8 cellular contexts compared by ENCODE assay signal in the genomic region with DNA sequence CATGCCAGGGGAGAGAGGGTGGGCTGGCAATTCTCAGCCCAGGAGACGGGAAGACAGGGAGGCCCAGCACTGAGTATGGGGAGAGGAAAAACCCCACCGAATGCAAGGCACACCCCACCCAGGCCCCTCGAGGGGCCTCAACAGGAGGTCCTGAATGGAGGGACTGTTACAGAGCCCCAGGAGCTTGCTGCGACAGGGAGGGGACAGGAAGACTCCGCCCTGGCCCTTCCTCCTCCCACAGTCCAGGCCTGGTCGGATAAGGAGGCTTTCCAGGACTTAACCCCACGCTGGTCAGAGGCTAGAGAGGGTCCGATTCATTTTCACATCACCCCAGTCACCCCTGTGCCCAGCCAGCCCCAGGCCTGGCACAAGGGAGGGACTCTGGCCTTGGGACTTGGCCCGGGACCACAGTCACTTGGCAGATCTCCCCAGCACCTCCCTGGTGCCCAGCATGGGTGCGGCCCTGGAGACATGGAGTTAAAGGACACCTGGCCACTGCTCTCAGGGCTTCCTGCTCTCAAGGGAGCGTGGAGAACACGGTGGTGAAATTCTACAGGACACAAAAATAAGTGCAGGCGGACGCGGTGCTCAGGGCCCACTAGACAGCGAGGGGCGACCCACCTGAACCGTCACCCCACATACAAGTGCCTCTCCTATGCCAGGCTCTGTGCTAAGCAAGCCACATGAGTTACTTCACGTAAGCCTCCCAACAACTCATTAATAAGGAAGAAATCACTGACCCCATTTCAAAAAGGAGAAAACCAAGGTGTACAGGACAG. TPM values are rescaled to one million over a fixed set of nuclear protein-coding genes. Genes with fewer than 3 reads are reported as not detected.
DNase-seq lines count a peak whose midpoint lies in the region; ATAC-seq and TF ChIP-seq lines count a peak whose summit lies in the region.

No MANE protein-coding gene starts in this region.

- peak overlapping the region; percentile 59 for H3K4me3 Mint-ChIP-seq in endodermal cell

- peaks cover 22% of the 10 kb centered on the region for H3K4me1 Mint-ChIP-seq in endodermal cell

- peaks cover 8% of the 10 kb centered on the region for H3K27me3 Mint-ChIP-seq in endodermal cell (ENCODE audit: insufficient read depth)

- no peaks in the 10 kb centered on the region for H3K9me3 Mint-ChIP-seq in endodermal cell

- H3K27ac Mint-ChIP-seq in endodermal cell, result peak overlapping the region; percentile 61

- peaks cover 8% of the 10 kb centered on the region for H3K27me3 ChIP-seq in endodermal cell (ENCODE audit: control insufficient read depth, insufficient read depth, low read length, poor library complexity, severe bottlenecking)
- no peaks in the 10 kb centered on the region for H3K27me3 ChIP-seq in muscle layer of duodenum (ENCODE audit: low read depth, low read length)

- H3K4me3 ChIP-seq in endodermal cell (ENCODE audit: low read length) (peak overlapping the region; percentile 86), muscle layer of duodenum (ENCODE audit: low read depth in 1 of 2, low read length in 2 of 2) (peak overlapping the region; percentile 81 to 89)

- H3K36me3 ChIP-seq in endodermal cell (ENCODE audit: control insufficient read depth, insufficient read depth, low read length) (no peaks in the 10 kb centered on the region), muscle layer of duodenum (ENCODE audit: control insufficient read depth in 1 of 2, insufficient read depth in 2 of 2, low read length in 2 of 2) (no peaks in the 10 kb centered on the region)

- H3K9me3 ChIP-seq in endodermal cell (ENCODE audit: control insufficient read depth, low read length) (no peaks in the 10 kb centered on the region), muscle layer of duodenum (ENCODE audit: control insufficient read depth in 1 of 2, low read length in 2 of 2) (no peaks in the 10 kb centered on the region)

- no peak for TF ChIP-seq CTCF in endodermal cell (conservative IDR thresholded peaks at IDR 0.05)

- H3K36me3 Mint-ChIP-seq in endodermal cell (ENCODE audit: low read depth), result peaks cover 15% of the 10 kb centered on the region

- peak overlapping the region; percentile 44 for H3K9ac ChIP-seq in endodermal cell (ENCODE audit: extremely low read depth, low read length, poor library complexity, severe bottlenecking)

- H3K27ac ChIP-seq in endodermal cell (ENCODE audit: low read depth, low read length) (no peak overlapping the region), muscle layer of duodenum (ENCODE audit: low read length) (peak overlapping the region; percentile 88)

- DNase-seq in EL, result peak; percentile 64
- peak; percentile 74 for DNase-seq in RPMI7951 (ENCODE audit: low read depth)
- DNase-seq in endodermal cell, result peak; percentile 81
- no peak for DNase-seq in NCI-H345 treated with DMSO at 0.1 percent for 48 hours (lab: John Stamatoyannopoulos, UW; ENCODE audit: unreplicated experiment)
- DNase-seq in Ammon's horn (ENCODE audit: low spot score), result no peak

- peaks cover 13% of the 10 kb centered on the region for H3K4me1 ChIP-seq in endodermal cell (ENCODE audit: control insufficient read depth, insufficient read depth, low read length)
- peaks cover 17 to 36% of the 10 kb centered on the region in 2 donors for H3K4me1 ChIP-seq in muscle layer of duodenum (ENCODE audit: control insufficient read depth in 1 of 2, insufficient read depth in 2 of 2, low read length in 2 of 2)

- 29 to 45% methylated on average over 8 to 19 of the region's 19 CpGs for WGBS in endodermal cell (ENCODE audit: insufficient coverage in 1 of 2, insufficient read length in 1 of 2), 2 experiments

- ATAC-seq in HG02588 (IDR thresholded peaks at IDR 0.05; ENCODE audit: unreplicated experiment) (no peak), GM19452 (IDR thresholded peaks at IDR 0.05; ENCODE audit: unreplicated experiment) (no peak)

RNA-seq across cellular contexts. Expression of a gene that starts 44.8 kb away (rescaled TPM):
- total RNA-seq in RPMI7951 (2014; rRNA removed; shearing (Covaris generic)), result 10.3 and 12.4 TPM in 2 replicates
- 10 to 100 TPM; 27.8 to 46.8 TPM for total RNA-seq in endodermal cell
- 36.9 TPM for polyA plus RNA-seq in endodermal cell (2013, experiment 1 of 2)
- polyA plus RNA-seq in endodermal cell (2013, experiment 2 of 2), result 33.8 TPM

Comparison
In these comparisons a context has a peak if more than half of its experiments do, and no peak if none do; other contexts are left out.
1. DNase-seq: peak in EL (single experiment), RPMI7951 (single experiment) and endodermal cell (single experiment); none in NCI-H345 treated with DMSO at 0.1 percent for 48 hours (single experiment) and Ammon's horn (single experiment).